30 cellular contexts compared by ENCODE assay signal in genomic region chr6:20891161-20891560, GRCh38.
DNase-seq lines count a peak whose midpoint lies in the region; FAIRE-seq and TF ChIP-seq lines count a peak whose summit lies in the region.
"Had no signal": no experiment of that assay in that cellular context is flagged by ENCODE, and none has a peak within 500 bp of the region (broad histone marks: within the 10 kb centered on the region; RNA-seq: fewer than 3 reads in every experiment).

No MANE protein-coding gene starts in this region.

- H3K36me3 ChIP-seq in keratinocyte (ENCODE audit: control insufficient read depth in 2 of 2, extremely low read depth in 1 of 2, insufficient read depth in 2 of 2, low read length in 2 of 2): no peaks in the 10 kb centered on the region
- H3K36me3 ChIP-seq: ascending aorta, SJSA1, suprapubic skin, upper lobe of left lung had no signal

- dilution Hi-C loops in keratinocyte (cut with MboI; ENCODE audit: extremely low pct_ligation_motif_present, low sequenced_read_pairs): no loop called here

- no peaks in the 10 kb centered on the region for H3K27me3 ChIP-seq in keratinocyte (ENCODE audit: control insufficient read depth, extremely low read depth, insufficient read depth, low read length)
- H3K27me3 ChIP-seq: ascending aorta; BLaER1 treated with 17β-estradiol and CSF1 and Interleukin-3, amounts not matched to agents 10 nM and 100 nM; SJSA1; suprapubic skin; upper lobe of left lung had no signal

- peak; percentile 40 for DNase-seq in DMS 273 (lab: John Stamatoyannopoulos, UW; ENCODE audit: unreplicated experiment)
- no peak for DNase-seq in DMS 273 treated with DMSO at 0.1 percent for 48 hours (lab: John Stamatoyannopoulos, UW)
- peak; percentile 31 for DNase-seq in NCI-H146 treated with DMSO at 0.1 percent for 48 hours (lab: John Stamatoyannopoulos, UW; ENCODE audit: unreplicated experiment)
- peak; percentile 89 for DNase-seq in NCI-H748 (lab: John Stamatoyannopoulos, UW; ENCODE audit: unreplicated experiment)
- DNase-seq in keratinocyte (ENCODE audit: low read depth, low spot score): no peak
- DNase-seq in NOMO-1 treated with DMSO at 0.1 percent for 48 hours (lab: John Stamatoyannopoulos, UW; ENCODE audit: unreplicated experiment): no peak
- no peak for DNase-seq in activated CD4-positive, CD25-positive, alpha-beta regulatory T cell (lab: John Stamatoyannopoulos, UW)
- no peak for DNase-seq in HuH-7.5 (ENCODE audit: low spot score)
- DNase-seq: activated gamma-delta T cell treated with Interleukin-2 at 50 U/mL for 16 hours; activated naive CD8-positive, alpha-beta T cell treated with anti-CD3 and anti-CD28 coated beads, Interleukin-2, amount 10 ng/mL, durations not matched to agents 7 days and 5 days; activated T-cell treated with anti-CD3 and anti-CD28 coated beads, Interleukin-2, amount 50 U/mL, for 4 hours; caudate nucleus; effector CD8-positive, alpha-beta T cell; HFFc6; left ventricle myocardium superior; NCI-H1048; NCI-H2081 treated with DMSO at 0.1 percent for 48 hours; NCI-H526; RPMI8226; stimulated activated naive CD4-positive, alpha-beta T cell treated with Interleukin-2 at 50 U/mL for 16 hours; T-helper 9 cell had no signal

- H3K9me3 ChIP-seq in keratinocyte (ENCODE audit: control insufficient read depth, low read depth, low read length): no peaks in the 10 kb centered on the region
- H3K9me3 ChIP-seq: ascending aorta, SJSA1, upper lobe of left lung had no signal

- H3K4me2 ChIP-seq in keratinocyte (ENCODE audit: control insufficient read depth, extremely low read depth, insufficient read depth, low read depth, low read length): peak overlapping the region; percentile 10
- H3K4me2 ChIP-seq: BLaER1 treated with 17β-estradiol and CSF1 and Interleukin-3, amounts not matched to agents 10 nM and 100 nM had no signal

- H3K79me2 ChIP-seq in keratinocyte (ENCODE audit: control insufficient read depth, insufficient read depth, low read length): no peaks in the 10 kb centered on the region

- no peaks in the 10 kb centered on the region for H3K9me1 ChIP-seq in keratinocyte (ENCODE audit: control insufficient read depth, extremely low read depth, insufficient read depth, low read length)

- no peak overlapping the region for H3K27ac ChIP-seq in keratinocyte (ENCODE audit: control insufficient read depth, insufficient read depth, low read length)
- H3K27ac ChIP-seq: 22Rv1; ascending aorta; BLaER1 treated with 17β-estradiol and CSF1 and Interleukin-3, amounts not matched to agents 10 nM and 100 nM; coronary artery; SJSA1; skin epidermis; suprapubic skin; upper lobe of left lung had no signal

- H3K4me1 ChIP-seq in keratinocyte (ENCODE audit: control insufficient read depth, extremely low read depth, insufficient read depth, low read length): no peaks in the 10 kb centered on the region
- H3K4me1 ChIP-seq: ascending aorta; BLaER1 treated with 17β-estradiol and CSF1 and Interleukin-3, amounts not matched to agents 10 nM and 100 nM; SJSA1; suprapubic skin; upper lobe of left lung had no signal

- no peak overlapping the region for H2AFZ ChIP-seq in keratinocyte (ENCODE audit: control insufficient read depth, low read length)

- no peak overlapping the region for H3K9ac ChIP-seq in keratinocyte (ENCODE audit: control insufficient read depth, extremely low read depth, insufficient read depth, low read length)
- H3K9ac ChIP-seq: BLaER1 treated with 17β-estradiol and CSF1 and Interleukin-3, amounts not matched to agents 10 nM and 100 nM had no signal

- no peak overlapping the region for H3K4me3 ChIP-seq in keratinocyte (ENCODE audit: control insufficient read depth in 2 of 3, extremely low read depth in 1 of 3, insufficient read depth in 2 of 3, low read depth in 1 of 3, low read length in 3 of 3)
- H3K4me3 ChIP-seq: ascending aorta; BLaER1 treated with 17β-estradiol and CSF1 and Interleukin-3, amounts not matched to agents 10 nM and 100 nM; coronary artery; SJSA1; skin epidermis; suprapubic skin; upper lobe of left lung had no signal

- no peak for TF ChIP-seq CTCF in keratinocyte (optimal IDR thresholded peaks at IDR 0.05 in 1 of 3, IDR thresholded peaks at IDR 0.05 in 1 of 3, conservative IDR thresholded peaks at IDR 0.05 in 1 of 3; ENCODE audit: extremely low read depth in 1 of 3, insufficient read depth in 2 of 3, low read length in 3 of 3)

- no peaks in the 10 kb centered on the region for H4K20me1 ChIP-seq in keratinocyte (ENCODE audit: control insufficient read depth, extremely low read depth, insufficient read depth, low read length)
- H4K20me1 ChIP-seq: BLaER1 treated with 17β-estradiol and CSF1 and Interleukin-3, amounts not matched to agents 10 nM and 100 nM had no signal

- FAIRE-seq in keratinocyte (lab: Jason Lieb, UNC): peak; percentile 26
- FAIRE-seq: G401.6 had no signal

Comparison
In these comparisons a context has a peak if more than half of its experiments do, and no peak if none do; other contexts are left out.
1. DNase-seq: peak in DMS 273 (single experiment), NCI-H146 treated with DMSO at 0.1 percent for 48 hours (single experiment) and NCI-H748 (single experiment); none in DMS 273 treated with DMSO at 0.1 percent for 48 hours (single experiment), keratinocyte (single experiment), NOMO-1 treated with DMSO at 0.1 percent for 48 hours (single experiment), activated CD4-positive, CD25-positive, alpha-beta regulatory T cell (0 of 4) and HuH-7.5 (single experiment).